In the genomic region with DNA sequence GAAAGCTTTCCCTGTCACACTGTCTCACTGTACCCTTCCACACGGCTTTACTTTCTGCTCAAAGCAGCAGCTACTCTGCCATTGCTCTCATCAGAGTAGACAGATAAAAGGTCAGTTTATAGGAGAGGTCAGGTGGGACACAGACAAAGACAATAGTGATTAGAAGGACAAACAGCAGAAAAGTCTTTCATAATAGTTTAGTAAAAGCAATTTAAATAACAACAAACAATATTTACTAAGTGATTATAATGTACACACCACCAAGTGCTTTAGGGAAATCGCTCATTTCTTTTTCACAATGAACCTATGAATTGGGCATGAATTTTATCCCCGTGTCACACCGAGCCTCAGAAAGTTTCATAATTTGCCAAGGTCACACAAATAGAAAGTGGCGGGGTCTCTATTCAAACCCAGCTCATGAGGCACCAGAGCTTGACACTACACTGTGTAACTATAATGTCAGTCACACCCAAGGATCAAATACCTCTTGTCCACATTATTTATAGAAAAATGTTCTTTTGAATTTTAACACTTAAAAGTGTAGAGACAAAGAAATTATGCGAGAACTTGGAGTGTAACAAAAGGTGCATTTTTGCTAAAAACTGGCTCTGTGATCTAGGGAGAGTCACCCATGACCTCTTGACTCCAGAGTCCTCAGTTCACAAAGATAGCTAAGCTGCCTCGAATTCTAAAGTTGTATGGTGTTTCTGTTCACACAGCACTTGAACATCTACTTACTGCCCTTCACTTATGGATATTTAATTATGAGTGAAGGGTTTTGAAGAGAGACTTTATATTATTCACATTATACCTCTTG, we compare ENCODE assay signal across 20 cellular contexts. TPM values are rescaled to one million over a fixed set of nuclear protein-coding genes. Genes with fewer than 3 reads are reported as not detected.
DNase-seq lines count a peak whose midpoint lies in the region; ATAC-seq and TF ChIP-seq lines count a peak whose summit lies in the region.
"Had no signal": no experiment of that assay in that cellular context is flagged by ENCODE, and none has a peak within 500 bp of the region (broad histone marks: within the 10 kb centered on the region; RNA-seq: fewer than 3 reads in every experiment).

No MANE protein-coding gene starts in this region.

- peaks cover 10% of the 10 kb centered on the region for H3K9me3 Mint-ChIP-seq in mesothelial cell of epicardium
- H3K9me3 Mint-ChIP-seq: CD14-positive monocyte; naive thymus-derived CD4-positive, alpha-beta T cell; T-cell had no signal

- WGBS in heart left ventricle, 4 donors: 48 to 59% (median 54%) methylated on average over 7 of the region's 7 CpGs

- peak; percentile 77 for DNase-seq in NCI-H748 (lab: John Stamatoyannopoulos, UW; ENCODE audit: unreplicated experiment)
- DNase-seq in heart left ventricle: no peak
- no peak for DNase-seq in mesothelial cell of epicardium (ENCODE audit: low spot score in 2 of 2, unreplicated experiment in 2 of 2)
- DNase-seq in superior temporal gyrus (ENCODE audit: extremely low spot score): no peak
- DNase-seq in ascending aorta (ENCODE audit: low spot score in 2 of 2): no peak
- DNase-seq: activated CD4-positive, alpha-beta T cell treated with anti-CD3 and anti-CD28 coated beads, Interleukin-2, amount 50 U/mL, for 1 hour; activated CD8-positive, alpha-beta memory T cell treated with anti-CD3 and anti-CD28 coated beads, Interleukin-2, amount 50 U/mL, for 4 hours; activated effector memory CD4-positive, alpha-beta T cell treated with Interleukin-2 at 50 U/mL for 16 hours; caudate nucleus; KG1; naive thymus-derived CD4-positive, alpha-beta T cell; NCI-H187 treated with DMSO at 0.1 percent for 48 hours; NCI-H345; T-cell had no signal

- H3K4me3 Mint-ChIP-seq in mesothelial cell of epicardium: no peak overlapping the region
- H3K4me3 Mint-ChIP-seq: CD14-positive monocyte; naive thymus-derived CD4-positive, alpha-beta T cell; T-cell had no signal

- intact Hi-C loops in heart left ventricle (cut with DNase I) (no loop called here), ascending aorta (cut with DNase I) (no loop called here)

- no peaks in the 10 kb centered on the region for H3K36me3 Mint-ChIP-seq in mesothelial cell of epicardium
- H3K36me3 Mint-ChIP-seq: CD14-positive monocyte; naive thymus-derived CD4-positive, alpha-beta T cell; T-cell had no signal

- H3K4me2 ChIP-seq in BLaER1 treated with 17β-estradiol and CSF1 and Interleukin-3, amounts not matched to agents 10 nM and 100 nM: peak overlapping the region in 6 of 11 experiments; percentile 10 to 44 (median 34); a peak in 7 of 22 replicates

- peak overlapping the region; percentile 75 for H3K27ac Mint-ChIP-seq in mesothelial cell of epicardium
- H3K27ac Mint-ChIP-seq: CD14-positive monocyte; naive thymus-derived CD4-positive, alpha-beta T cell; T-cell had no signal

- no peaks in the 10 kb centered on the region for H3K27me3 Mint-ChIP-seq in mesothelial cell of epicardium (ENCODE audit: low read depth)

- no peak for TF ChIP-seq POLR2A in heart left ventricle (IDR thresholded peaks at IDR 0.05)

- no peaks in the 10 kb centered on the region for H4K20me1 ChIP-seq in BLaER1 treated with 17β-estradiol and CSF1 and Interleukin-3, amounts not matched to agents 10 nM and 100 nM

- no peak overlapping the region for H3K27ac ChIP-seq in BLaER1 treated with 17β-estradiol and CSF1 and Interleukin-3, amounts not matched to agents 10 nM and 100 nM
- H3K27ac ChIP-seq in heart left ventricle (peak overlapping the region; percentile 35 to 90 (median 84)), ascending aorta (no peak overlapping the region)
- H3K27ac ChIP-seq: suprapubic skin had no signal

- H3K4me3 ChIP-seq in BLaER1 treated with 17β-estradiol and CSF1 and Interleukin-3, amounts not matched to agents 10 nM and 100 nM: no peak overlapping the region
- H3K4me3 ChIP-seq in heart left ventricle (no peak overlapping the region), ascending aorta (no peak overlapping the region)
- H3K4me3 ChIP-seq: suprapubic skin had no signal

- TF ChIP-seq CTCF in heart left ventricle (IDR thresholded peaks at IDR 0.05) (no peak), mesothelial cell of epicardium (IDR thresholded peaks at IDR 0.05; ENCODE audit: unreplicated experiment) (no peak), ascending aorta (IDR thresholded peaks at IDR 0.05) (no peak)

- no peaks in the 10 kb centered on the region for H3K36me3 ChIP-seq in BLaER1 treated with 17β-estradiol and CSF1 and Interleukin-3, amounts not matched to agents 10 nM and 100 nM
- H3K36me3 ChIP-seq in heart left ventricle: no peaks in the 10 kb centered on the region
- no peaks in the 10 kb centered on the region for H3K36me3 ChIP-seq in ascending aorta
- H3K36me3 ChIP-seq: suprapubic skin had no signal

- no peaks in the 10 kb centered on the region for H3K9me3 ChIP-seq in BLaER1 treated with 17β-estradiol and CSF1 and Interleukin-3, amounts not matched to agents 10 nM and 100 nM (replicated peaks in 1 of 11)
- H3K9me3 ChIP-seq in heart left ventricle (no peaks in the 10 kb centered on the region), ascending aorta (no peaks in the 10 kb centered on the region)
- H3K9me3 ChIP-seq: suprapubic skin had no signal

- no peaks in the 10 kb centered on the region for H3K27me3 ChIP-seq in BLaER1 treated with 17β-estradiol and CSF1 and Interleukin-3, amounts not matched to agents 10 nM and 100 nM
- H3K27me3 ChIP-seq in heart left ventricle (no peaks in the 10 kb centered on the region), ascending aorta (no peaks in the 10 kb centered on the region)
- H3K27me3 ChIP-seq: suprapubic skin had no signal

- ATAC-seq in heart left ventricle (no peak), GM21360 (IDR thresholded peaks at IDR 0.05; ENCODE audit: unreplicated experiment) (no peak), GM18498 (IDR thresholded peaks at IDR 0.05; ENCODE audit: unreplicated experiment) (no peak)
- ATAC-seq: naive thymus-derived CD4-positive, alpha-beta T cell; T-cell had no signal

- no peak overlapping the region for H3K9ac ChIP-seq in BLaER1 treated with 17β-estradiol and CSF1 and Interleukin-3, amounts not matched to agents 10 nM and 100 nM

- H3K4me1 Mint-ChIP-seq in mesothelial cell of epicardium: peaks cover 25% of the 10 kb centered on the region
- H3K4me1 Mint-ChIP-seq: CD14-positive monocyte; naive thymus-derived CD4-positive, alpha-beta T cell; T-cell had no signal

- H3K4me1 ChIP-seq in BLaER1 treated with 17β-estradiol and CSF1 and Interleukin-3, amounts not matched to agents 10 nM and 100 nM: peaks cover 0 to 19% (median 3%) of the 10 kb centered on the region in 10 experiments; a peak in 8 of 20 replicates
- H3K4me1 ChIP-seq in heart left ventricle (peaks cover 0 to 63% (median 32%) of the 10 kb centered on the region in 12 donors), ascending aorta (peaks cover 6 to 42% of the 10 kb centered on the region in 2 donors)

RNA-seq across cellular contexts. Expression of a gene that starts 24.5 kb away (rescaled TPM):
- 1,000 to 10,000 TPM in 7 of 9 donors, 100 to 1,000 TPM in 2; 966 to 2,158 (median 1,443) TPM for total RNA-seq in heart left ventricle
- 100 to 1,000 TPM; 254 to 473 TPM for polyA plus RNA-seq in heart left ventricle
- total RNA-seq in mesothelial cell of epicardium: 9.2 to 11.0 TPM (median 10.1 TPM) in 3 replicates
- 246 TPM for total RNA-seq in ascending aorta
- total RNA-seq: A673 had no signal
- polyA plus RNA-seq: CD14-positive monocyte; naive thymus-derived CD4-positive, alpha-beta T cell had no signal

Comparison
In these comparisons a context has a peak if more than half of its experiments do, and no peak if none do; other contexts are left out.
1. H3K27ac ChIP-seq: peak in heart left ventricle (12 of 12); none in BLaER1 treated with 17β-estradiol and CSF1 and Interleukin-3, amounts not matched to agents 10 nM and 100 nM (0 of 11) and ascending aorta (0 of 2).
2. RNA of a gene that starts 24.5 kb away (total RNA-seq): 966 to 2,158 TPM in heart left ventricle and 246 TPM in ascending aorta (single experiment); 9.2 to 11.0 TPM in mesothelial cell of epicardium; every median in the first group is over 10 times any median in the second.